Comparison of ENCODE assay signal across 24 cellular contexts in the genomic region with DNA sequence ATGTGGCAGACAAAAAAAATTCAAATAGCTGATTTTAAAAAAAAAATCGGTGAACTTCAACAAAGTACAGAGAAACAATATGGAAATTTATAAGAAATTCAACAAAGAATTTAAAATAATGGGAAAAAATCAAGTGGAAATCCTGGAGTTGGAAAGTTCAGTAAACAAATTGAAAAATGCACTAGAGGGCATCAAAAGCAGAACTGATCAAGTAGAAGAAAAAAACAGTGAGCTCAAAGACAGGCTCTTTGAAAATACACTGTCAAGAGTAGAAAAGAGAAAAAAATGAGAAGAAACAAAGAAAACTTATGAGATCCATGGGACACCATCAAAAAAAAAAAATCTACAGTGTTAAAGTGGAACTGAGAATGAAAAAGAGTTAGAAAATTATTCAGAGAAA.
"Had no signal": no experiment of that assay in that cellular context is flagged by ENCODE, and none has a peak within 500 bp of the region (broad histone marks: within the 10 kb centered on the region; RNA-seq: fewer than 3 reads in every experiment).

No MANE protein-coding gene starts in this region.

- ATAC-seq: activated T-helper 17 cell treated with anti-CD3 and anti-CD28 coated beads, Interleukin-2, amount 50 U/mL, for 72 hours; T-cell had no signal

- H3K27ac ChIP-seq: VCaP had no signal

- H3K9me3 ChIP-seq: MG63 had no signal

- H3K36me3 ChIP-seq: MG63 had no signal

- H3K27me3 ChIP-seq: MG63 had no signal

- H3K4me3 ChIP-seq: MG63 had no signal

- DNase-seq: activated CD4-positive, alpha-beta memory T cell treated with anti-CD3 and anti-CD28 coated beads for 36 hours; activated CD4-positive, alpha-beta T cell treated with anti-CD3 and anti-CD28 coated beads, Interleukin-2, amount 10 ng/mL, durations not matched to agents 7 days and 5 days; activated CD4-positive, CD25-positive, alpha-beta regulatory T cell; activated CD8-positive, alpha-beta memory T cell treated with anti-CD3 and anti-CD28 coated beads for 24 hours; activated gamma-delta T cell treated with Interleukin-2 at 50 U/mL for 16 hours; activated naive CD4-positive, alpha-beta T cell treated with anti-CD3 and anti-CD28 coated beads, Interleukin-2, amount 10 ng/mL, durations not matched to agents 7 days and 5 days; activated naive CD8-positive, alpha-beta T cell treated with anti-CD3 and anti-CD28 coated beads for 36 hours; activated T-cell treated with anti-CD3 and anti-CD28 coated beads for 4 hours; activated T-cell treated with anti-CD3 and anti-CD28 coated beads, Interleukin-2, amount 50 U/mL, for 48 hours; MG63; NCI-H1105; NCI-H1436; NCI-H1694 treated with DMSO at 0.1 percent for 48 hours; NCI-H2029 treated with DMSO at 0.1 percent for 48 hours; NCI-H345; NCI-H510A; NCI-H526 treated with DMSO at 0.1 percent for 48 hours; NCI-H82; SIG-M5; T-cell; T-helper 2 cell; T1000 had no signal
